22 cellular contexts compared by ENCODE assay signal in the genomic region with DNA sequence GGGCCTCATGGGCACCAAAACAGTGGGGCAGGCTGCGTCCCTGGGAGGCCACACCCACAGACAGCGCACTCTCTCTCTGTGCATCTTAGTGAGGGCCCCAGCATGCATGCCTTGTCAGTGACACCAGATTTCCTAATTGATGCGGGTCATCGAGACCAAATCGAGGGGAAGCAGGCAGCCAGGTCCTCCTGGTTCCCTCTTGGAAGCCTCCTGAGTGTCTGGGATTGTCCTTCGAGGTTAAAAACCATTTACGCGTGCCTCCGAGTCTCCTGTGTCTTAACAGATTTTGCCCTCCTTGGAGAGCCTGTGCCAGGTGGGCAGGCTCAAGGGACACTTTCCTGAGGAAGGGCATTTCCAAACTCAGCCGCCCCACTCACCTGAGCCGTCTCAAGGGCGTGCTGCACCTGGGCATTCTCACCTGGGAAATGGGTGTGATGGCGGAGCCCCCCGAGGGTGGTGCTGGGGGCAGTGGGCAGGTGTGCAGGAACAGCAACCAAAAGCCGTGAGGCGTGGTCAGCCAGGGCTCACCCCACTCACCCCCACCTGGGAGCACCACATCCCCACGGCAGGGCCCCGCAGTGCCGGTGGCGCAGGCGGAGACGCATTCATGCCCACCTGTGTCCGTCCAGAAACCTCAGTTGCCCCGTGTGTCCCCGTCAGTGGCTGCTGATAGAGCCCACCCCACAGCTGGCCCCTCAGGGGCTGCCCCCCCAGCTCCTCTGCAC. TPM values are rescaled to one million over a fixed set of nuclear protein-coding genes. Genes with fewer than 3 reads are reported as not detected.
DNase-seq lines count a peak whose midpoint lies in the region; ATAC-seq and TF ChIP-seq lines count a peak whose summit lies in the region.
"Had no signal": no experiment of that assay in that cellular context is flagged by ENCODE, and none has a peak within 500 bp of the region (broad histone marks: within the 10 kb centered on the region; RNA-seq: fewer than 3 reads in every experiment).

No MANE protein-coding gene starts in this region.

- no peaks in the 10 kb centered on the region for H3K36me3 Mint-ChIP-seq in GM23338 (ENCODE audit: low read depth)

- no peaks in the 10 kb centered on the region for H3K27me3 ChIP-seq in GM23338 (ENCODE audit: insufficient read depth)
- H3K27me3 ChIP-seq in NT2/D1 (ENCODE audit: insufficient read depth, insufficient read length), result no peaks in the 10 kb centered on the region
- peaks cover 12% of the 10 kb centered on the region for H3K27me3 ChIP-seq in colonic mucosa
- H3K27me3 ChIP-seq: BE2C, Peyer's patch had no signal

- peaks cover 9% of the 10 kb centered on the region for H3K4me1 Mint-ChIP-seq in GM23338

- intact Hi-C loops in colonic mucosa (cut with DNase I), result no loop called here

- TF ChIP-seq CTCF in GM23338 (conservative IDR thresholded peaks at IDR 0.05; ENCODE audit: low read depth in 2 of 2), result no peak
- TF ChIP-seq CTCF in colonic mucosa (IDR thresholded peaks at IDR 0.05), result no peak

- H3K4me3 Mint-ChIP-seq in GM23338, result no peak overlapping the region

- H3K9ac ChIP-seq in NT2/D1 (ENCODE audit: insufficient read length, low read depth), result peak overlapping the region; percentile 42
- no peak overlapping the region for H3K9ac ChIP-seq in colonic mucosa (ENCODE audit: low read depth in 2 of 2, low read length in 2 of 2)
- H3K9ac ChIP-seq: KMS-11 had no signal

- H2AFZ ChIP-seq in GM23338, result peak overlapping the region; percentile 52; the same call in 1 of the 2 replicates

- DNase-seq in GM23338 (ENCODE audit: low spot score) (no peak), NT2/D1 (ENCODE audit: low read depth, low spot score) (no peak), colonic mucosa (no peak), mesenteric fat pad (ENCODE audit: low spot score) (peak; percentile 84), MV-4-11 (lab: John Stamatoyannopoulos, UW) (no peak)
- DNase-seq: GDM1; NCI-H1105; NCI-H2029 treated with DMSO at 0.1 percent for 48 hours; NCI-H226; NCI-H748 treated with DMSO at 0.1 percent for 48 hours; NK-92 treated with Interleukin-12 subunit alpha and Interleukin-12 subunit beta, amount 100 ng/mL, for 24 hours had no signal

- H3K9me3 Mint-ChIP-seq in GM23338, result no peaks in the 10 kb centered on the region

- no peak overlapping the region for H3K27ac Mint-ChIP-seq in GM23338

- H3F3A ChIP-seq in GM23338 (replicated peaks; ENCODE audit: low read depth), result 0 out of 2 replicates have a peak, but pooled peaks cover 6% of the 10 kb centered on the region

- H3K9me3 ChIP-seq in NT2/D1 (ENCODE audit: insufficient read depth, low read length) (no peaks in the 10 kb centered on the region), colonic mucosa (no peaks in the 10 kb centered on the region)
- H3K9me3 ChIP-seq: BE2C, Peyer's patch had no signal

- H3K36me3 ChIP-seq in GM23338 (ENCODE audit: insufficient read depth), result no peaks in the 10 kb centered on the region
- no peaks in the 10 kb centered on the region for H3K36me3 ChIP-seq in NT2/D1 (ENCODE audit: insufficient read depth, insufficient read length, low read length)
- no peaks in the 10 kb centered on the region for H3K36me3 ChIP-seq in colonic mucosa
- H3K36me3 ChIP-seq: BE2C had no signal

- H4K20me1 ChIP-seq in GM23338 (replicated peaks; ENCODE audit: insufficient read depth), result no peaks in the 10 kb centered on the region; the same call in 1 of the 2 replicates

- H3K27me3 Mint-ChIP-seq in GM23338 (ENCODE audit: insufficient read depth, low read depth, poor library complexity), result peaks cover 3% of the 10 kb centered on the region

- no peaks in the 10 kb centered on the region for H3K79me2 ChIP-seq in GM23338 (replicated peaks; ENCODE audit: insufficient read depth)

- H3K4me2 ChIP-seq in GM23338, result no peak overlapping the region
- H3K4me2 ChIP-seq: KMS-11 had no signal

- ATAC-seq in GM23338 (no peak), HG02642 (IDR thresholded peaks at IDR 0.05; ENCODE audit: poor library complexity, unreplicated experiment) (no peak), HG03354 (IDR thresholded peaks at IDR 0.05; ENCODE audit: poor library complexity, severe bottlenecking, unreplicated experiment) (no peak)

- H3K27ac ChIP-seq in GM23338 (ENCODE audit: low read depth) (no peak overlapping the region), colonic mucosa (no peak overlapping the region)
- H3K27ac ChIP-seq: HL-60, KMS-11 had no signal

- no peaks in the 10 kb centered on the region for H3K9me2 ChIP-seq in GM23338 (ENCODE audit: insufficient read depth)

- no peaks in the 10 kb centered on the region for H3K4me1 ChIP-seq in GM23338 (ENCODE audit: insufficient read depth)
- H3K4me1 ChIP-seq in NT2/D1 (ENCODE audit: insufficient read depth, insufficient read length), result peaks cover 10% of the 10 kb centered on the region
- no peaks in the 10 kb centered on the region for H3K4me1 ChIP-seq in colonic mucosa

- no peak overlapping the region for H3K4me3 ChIP-seq in GM23338
- no peak overlapping the region for H3K4me3 ChIP-seq in NT2/D1 (ENCODE audit: insufficient read length, low read depth)
- H3K4me3 ChIP-seq in colonic mucosa, result peak overlapping the region; percentile 15

TF ChIP-seq in GM23338, 12 proteins besides CTCF, POLR2A, EP300 and RAD21 (continues in another document):
- TF ChIP-seq, protein P1, sequence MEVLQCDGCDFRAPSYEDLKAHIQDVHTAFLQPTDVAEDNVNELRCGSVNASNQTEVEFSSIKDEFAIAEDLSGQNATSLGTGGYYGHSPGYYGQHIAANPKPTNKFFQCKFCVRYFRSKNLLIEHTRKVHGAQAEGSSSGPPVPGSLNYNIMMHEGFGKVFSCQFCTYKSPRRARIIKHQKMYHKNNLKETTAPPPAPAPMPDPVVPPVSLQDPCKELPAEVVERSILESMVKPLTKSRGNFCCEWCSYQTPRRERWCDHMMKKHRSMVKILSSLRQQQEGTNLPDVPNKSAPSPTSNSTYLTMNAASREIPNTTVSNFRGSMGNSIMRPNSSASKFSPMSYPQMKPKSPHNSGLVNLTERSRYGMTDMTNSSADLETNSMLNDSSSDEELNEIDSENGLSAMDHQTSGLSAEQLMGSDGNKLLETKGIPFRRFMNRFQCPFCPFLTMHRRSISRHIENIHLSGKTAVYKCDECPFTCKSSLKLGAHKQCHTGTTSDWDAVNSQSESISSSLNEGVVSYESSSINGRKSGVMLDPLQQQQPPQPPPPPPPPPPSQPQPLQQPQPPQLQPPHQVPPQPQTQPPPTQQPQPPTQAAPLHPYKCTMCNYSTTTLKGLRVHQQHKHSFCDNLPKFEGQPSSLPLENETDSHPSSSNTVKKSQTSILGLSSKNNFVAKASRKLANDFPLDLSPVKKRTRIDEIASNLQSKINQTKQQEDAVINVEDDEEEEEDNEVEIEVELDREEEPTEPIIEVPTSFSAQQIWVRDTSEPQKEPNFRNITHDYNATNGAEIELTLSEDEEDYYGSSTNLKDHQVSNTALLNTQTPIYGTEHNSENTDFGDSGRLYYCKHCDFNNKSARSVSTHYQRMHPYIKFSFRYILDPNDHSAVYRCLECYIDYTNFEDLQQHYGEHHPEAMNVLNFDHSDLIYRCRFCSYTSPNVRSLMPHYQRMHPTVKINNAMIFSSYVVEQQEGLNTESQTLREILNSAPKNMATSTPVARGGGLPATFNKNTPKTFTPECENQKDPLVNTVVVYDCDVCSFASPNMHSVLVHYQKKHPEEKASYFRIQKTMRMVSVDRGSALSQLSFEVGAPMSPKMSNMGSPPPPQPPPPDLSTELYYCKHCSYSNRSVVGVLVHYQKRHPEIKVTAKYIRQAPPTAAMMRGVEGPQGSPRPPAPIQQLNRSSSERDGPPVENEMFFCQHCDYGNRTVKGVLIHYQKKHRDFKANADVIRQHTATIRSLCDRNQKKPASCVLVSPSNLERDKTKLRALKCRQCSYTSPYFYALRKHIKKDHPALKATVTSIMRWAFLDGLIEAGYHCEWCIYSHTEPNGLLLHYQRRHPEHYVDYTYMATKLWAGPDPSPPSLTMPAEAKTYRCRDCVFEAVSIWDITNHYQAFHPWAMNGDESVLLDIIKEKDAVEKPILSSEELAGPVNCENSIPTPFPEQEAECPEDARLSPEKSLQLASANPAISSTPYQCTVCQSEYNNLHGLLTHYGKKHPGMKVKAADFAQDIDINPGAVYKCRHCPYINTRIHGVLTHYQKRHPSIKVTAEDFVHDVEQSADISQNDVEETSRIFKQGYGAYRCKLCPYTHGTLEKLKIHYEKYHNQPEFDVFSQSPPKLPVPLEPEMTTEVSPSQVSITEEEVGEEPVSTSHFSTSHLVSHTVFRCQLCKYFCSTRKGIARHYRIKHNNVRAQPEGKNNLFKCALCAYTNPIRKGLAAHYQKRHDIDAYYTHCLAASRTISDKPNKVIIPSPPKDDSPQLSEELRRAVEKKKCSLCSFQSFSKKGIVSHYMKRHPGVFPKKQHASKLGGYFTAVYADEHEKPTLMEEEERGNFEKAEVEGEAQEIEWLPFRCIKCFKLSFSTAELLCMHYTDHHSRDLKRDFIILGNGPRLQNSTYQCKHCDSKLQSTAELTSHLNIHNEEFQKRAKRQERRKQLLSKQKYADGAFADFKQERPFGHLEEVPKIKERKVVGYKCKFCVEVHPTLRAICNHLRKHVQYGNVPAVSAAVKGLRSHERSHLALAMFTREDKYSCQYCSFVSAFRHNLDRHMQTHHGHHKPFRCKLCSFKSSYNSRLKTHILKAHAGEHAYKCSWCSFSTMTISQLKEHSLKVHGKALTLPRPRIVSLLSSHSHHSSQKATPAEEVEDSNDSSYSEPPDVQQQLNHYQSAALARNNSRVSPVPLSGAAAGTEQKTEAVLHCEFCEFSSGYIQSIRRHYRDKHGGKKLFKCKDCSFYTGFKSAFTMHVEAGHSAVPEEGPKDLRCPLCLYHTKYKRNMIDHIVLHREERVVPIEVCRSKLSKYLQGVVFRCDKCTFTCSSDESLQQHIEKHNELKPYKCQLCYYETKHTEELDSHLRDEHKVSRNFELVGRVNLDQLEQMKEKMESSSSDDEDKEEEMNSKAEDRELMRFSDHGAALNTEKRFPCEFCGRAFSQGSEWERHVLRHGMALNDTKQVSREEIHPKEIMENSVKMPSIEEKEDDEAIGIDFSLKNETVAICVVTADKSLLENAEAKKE (CRISPR knock-in tag; IDR thresholded peaks at IDR 0.05), result no peak
- TF ChIP-seq ZNF114 (CRISPR knock-in tag; IDR thresholded peaks at IDR 0.05) (no peak), EZH2 (IDR thresholded peaks at IDR 0.05; ENCODE audit: low read depth, unreplicated experiment) (no peak), POLR2AphosphoS5 (IDR thresholded peaks at IDR 0.05; ENCODE audit: low read depth) (no peak)

RNA-seq across cellular contexts. Expression of a gene that starts 2.7 kb away (rescaled TPM):
- not detected in 2 replicates for total RNA-seq in GM23338 (2014; rRNA removed; shearing (Covaris generic))
- polyA plus RNA-seq in GM23338 (2016; fragmentation: Nextera tagmentation; extraction: Ambion mirVana), result not detected in 2 replicates
- total RNA-seq in colonic mucosa (10 to 100 TPM in 1 of 2 donors, under 1 TPM in 1; 0.67 to 56.2 TPM), mesenteric fat pad (0.32 TPM)
- total RNA-seq: A673, H4, HT-29, OCI-LY7, SK-MEL-5 had no signal

RNA-seq across cellular contexts. Expression of a gene that starts 21.1 kb away (rescaled TPM):
- total RNA-seq in GM23338 (2014; rRNA removed; shearing (Covaris generic)), result not detected in 2 replicates
- not detected in 2 replicates for polyA plus RNA-seq in GM23338 (2016; fragmentation: Nextera tagmentation; extraction: Ambion mirVana)
- total RNA-seq in colonic mucosa (under 1 TPM in 1 of 2 donors, not detected in 1; 0.27 TPM), mesenteric fat pad (not detected)
- total RNA-seq: A673, H4, HT-29, OCI-LY7, SK-MEL-5 had no signal
